Comparison of ENCODE assay signal across 20 cellular contexts in the genomic region with DNA sequence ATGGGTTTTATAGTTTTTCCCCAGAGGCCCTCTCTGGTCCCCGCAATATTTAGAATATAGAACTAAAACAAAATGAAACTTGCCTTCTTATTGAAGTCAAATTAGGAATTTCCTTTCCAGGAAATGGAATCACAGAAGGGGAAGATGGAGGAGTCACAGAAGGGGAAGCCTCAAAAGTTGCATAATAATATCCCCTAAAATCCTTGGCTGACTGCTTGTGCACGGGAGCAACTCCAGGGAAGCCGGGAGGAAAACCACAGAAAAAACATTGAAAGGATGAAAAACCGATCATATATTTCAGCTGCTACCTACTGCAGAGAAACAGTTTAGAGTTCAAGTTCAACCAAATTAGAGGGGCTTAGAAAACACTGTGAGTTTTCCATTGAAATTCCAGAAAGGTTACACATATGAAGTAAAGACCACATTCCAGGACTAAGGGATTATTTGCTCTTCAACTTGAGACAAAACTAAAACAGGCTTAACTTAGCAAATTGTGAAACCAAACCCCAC.
"Had no signal": no experiment of that assay in that cellular context is flagged by ENCODE, and none has a peak within 500 bp of the region (broad histone marks: within the 10 kb centered on the region; RNA-seq: fewer than 3 reads in every experiment).

No MANE protein-coding gene starts in this region.

- H3K36me3 Mint-ChIP-seq: type B pancreatic cell, WTC11 had no signal

- H3K9me3 ChIP-seq: prostate gland, spleen had no signal

- H3K36me3 ChIP-seq: prostate gland, spleen had no signal

- H3K4me3 ChIP-seq: prostate gland, spleen had no signal

- H3K27ac ChIP-seq: prostate gland, spleen had no signal

- H3K9me3 Mint-ChIP-seq: activated T-cell treated with anti-CD3 and anti-CD28 coated beads, Interleukin-2, amount 50 U/mL, for 72 hours; effector memory CD8-positive, alpha-beta T cell; nephron progenitor cell; type B pancreatic cell; WTC11 had no signal

- H3K4me1 ChIP-seq: prostate gland, spleen had no signal

- DNase-seq: activated CD4-positive, alpha-beta T cell treated with anti-CD3 and anti-CD28 coated beads for 48 hours; activated CD8-positive, alpha-beta memory T cell treated with anti-CD3 and anti-CD28 coated beads, Interleukin-2, amount 50 U/mL, for 4 hours; activated CD8-positive, alpha-beta T cell treated with anti-CD3 and anti-CD28 coated beads, Interleukin-2, amount 10 ng/mL, durations not matched to agents 7 days and 5 days; activated gamma-delta T cell treated with Interleukin-2 at 50 U/mL for 16 hours; activated T-cell treated with anti-CD3 and anti-CD28 coated beads, Interleukin-2, amount 50 U/mL, for 72 hours; effector memory CD8-positive, alpha-beta T cell; glutamatergic neuron; kidney glomerular epithelial cell; nephron progenitor cell; occipital lobe; right cardiac atrium; spleen; stimulated activated CD4-positive, alpha-beta T cell treated with anti-CD3 and anti-CD28 coated beads, Interleukin-1b, Interleukin-23, amount 100 ng/mL, for 48 hours; stimulated activated naive CD8-positive, alpha-beta T cell treated with anti-CD3 and anti-CD28 coated beads, Interleukin-15, amount 100 ng/mL, for 72 hours; T-helper 2 cell had no signal

- H3K27ac Mint-ChIP-seq: activated CD8-positive, alpha-beta T cell treated with anti-CD3 and anti-CD28 coated beads, Interleukin-2, amount 10 ng/mL, durations not matched to agents 7 days and 5 days; activated naive CD8-positive, alpha-beta T cell; activated T-cell treated with anti-CD3 and anti-CD28 coated beads, Interleukin-2, amount 50 U/mL, for 72 hours; dendritic cell treated with granulocyte-macrophage colony-stimulating factor and Interleukin-4, amounts not matched to agents 40 ng/mL and 50 ng/mL, for 4 days; effector memory CD8-positive, alpha-beta T cell; nephron progenitor cell; stimulated activated naive CD8-positive, alpha-beta T cell treated with anti-CD3 and anti-CD28 coated beads, Interleukin-15, amount 100 ng/mL, for 72 hours; type B pancreatic cell; WTC11 had no signal

- H3K4me1 Mint-ChIP-seq: nephron progenitor cell, WTC11 had no signal

- H3K4me3 Mint-ChIP-seq: activated CD8-positive, alpha-beta T cell treated with anti-CD3 and anti-CD28 coated beads, Interleukin-2, amount 10 ng/mL, durations not matched to agents 7 days and 5 days; activated naive CD8-positive, alpha-beta T cell; activated T-cell treated with anti-CD3 and anti-CD28 coated beads, Interleukin-2, amount 50 U/mL, for 72 hours; dendritic cell treated with granulocyte-macrophage colony-stimulating factor and Interleukin-4, amounts not matched to agents 40 ng/mL and 50 ng/mL, for 4 days; effector memory CD8-positive, alpha-beta T cell; nephron progenitor cell; stimulated activated naive CD8-positive, alpha-beta T cell treated with anti-CD3 and anti-CD28 coated beads, Interleukin-15, amount 100 ng/mL, for 72 hours; type B pancreatic cell; WTC11 had no signal

- ATAC-seq: activated CD8-positive, alpha-beta T cell treated with anti-CD3 and anti-CD28 coated beads, Interleukin-2, amount 10 ng/mL, durations not matched to agents 7 days and 5 days; activated T-cell treated with anti-CD3 and anti-CD28 coated beads, Interleukin-2, amount 50 U/mL, for 72 hours; effector memory CD8-positive, alpha-beta T cell; right cardiac atrium; stimulated activated naive CD8-positive, alpha-beta T cell treated with anti-CD3 and anti-CD28 coated beads, Interleukin-15, amount 100 ng/mL, for 72 hours; WTC11 had no signal
